ENCODE assay signal across 26 cellular contexts in the genomic region with DNA sequence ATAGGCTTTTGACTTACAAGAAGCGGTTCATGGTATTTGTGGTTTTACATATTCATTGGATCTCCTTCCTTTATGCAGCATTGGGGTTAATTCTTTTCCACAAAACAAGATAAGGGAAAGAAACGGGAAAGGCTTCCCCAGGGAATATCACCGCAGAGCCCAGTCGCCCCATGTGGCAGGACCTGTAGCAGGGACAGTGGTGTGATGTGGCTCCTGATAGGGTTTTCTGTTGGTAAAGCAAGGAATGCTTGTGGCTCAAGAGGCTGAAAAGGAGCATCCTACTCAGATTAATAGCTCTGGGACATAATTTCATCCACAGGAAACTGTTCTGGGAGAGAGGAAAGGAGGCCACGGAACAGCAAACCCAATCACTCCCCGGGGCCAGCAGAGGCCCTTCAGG.
"Had no signal": no experiment of that assay in that cellular context is flagged by ENCODE, and none has a peak within 500 bp of the region (broad histone marks: within the 10 kb centered on the region; RNA-seq: fewer than 3 reads in every experiment).

No MANE protein-coding gene starts in this region.

- H3K27ac ChIP-seq: ascending aorta, cardiac muscle cell, Peyer's patch, SJSA1, WERI-Rb-1 had no signal

- H3K27me3 ChIP-seq: ascending aorta, cardiac muscle cell, Peyer's patch, SJSA1 had no signal

- H3K4me3 ChIP-seq: ascending aorta, cardiac muscle cell, Peyer's patch, SJSA1 had no signal

- DNase-seq: activated CD4-positive, alpha-beta T cell treated with anti-CD3 and anti-CD28 coated beads, Interleukin-2, amount 10 ng/mL, durations not matched to agents 24 days and 14 days; activated CD4-positive, alpha-beta T cell treated with anti-CD3 and anti-CD28 coated beads, Interleukin-2, amount 50 U/mL, for 4 hours; activated CD8-positive, alpha-beta T cell treated with anti-CD3 and anti-CD28 coated beads for 36 hours; activated effector memory CD4-positive, alpha-beta T cell treated with anti-CD3 and anti-CD28 coated beads, Interleukin-2, amount 50 U/mL, for 16 hours; activated naive CD4-positive, alpha-beta T cell; activated naive CD4-positive, alpha-beta T cell treated with anti-CD3 and anti-CD28 coated beads, Interleukin-2, amount 50 U/mL, for 16 hours; activated naive CD8-positive, alpha-beta T cell treated with anti-CD3 and anti-CD28 coated beads for 36 hours; activated T-cell treated with anti-CD3 and anti-CD28 coated beads, Interleukin-2, amount 50 U/mL, for 1 hour; activated T-cell treated with anti-CD3 and anti-CD28 coated beads, Interleukin-2, amount 50 U/mL, for 72 hours; amygdala; Karpas-422; KBM-7; NCI-H1092 treated with DMSO at 0.1 percent for 48 hours; NCI-H1417 treated with DMSO at 0.1 percent for 48 hours; NCI-H187 treated with DMSO at 0.1 percent for 48 hours; NCI-H345; NCI-H524 treated with DMSO at 0.1 percent for 48 hours; Peyer's patch; RPMI8226; SHP77 treated with DMSO at 0.1 percent for 48 hours; T-helper 1 cell; T1000; WERI-Rb-1 had no signal

- H3K4me1 ChIP-seq: ascending aorta, Peyer's patch, SJSA1 had no signal

- H3K36me3 ChIP-seq: ascending aorta, cardiac muscle cell, Peyer's patch, SJSA1, WERI-Rb-1 had no signal

- H3K9me3 ChIP-seq: ascending aorta, Peyer's patch had no signal
